Comparison of ENCODE assay signal across 1 cellular context in genomic region chr1:244393604-244394176, GRCh38.
TF ChIP-seq lines count a peak whose summit lies in the region.

No MANE protein-coding gene starts in this region.

TF ChIP-seq in K562, 482 proteins besides CTCF, POLR2A, EP300 and RAD21 (continued from another document and continues in another):
- TF ChIP-seq ATF3 (IDR thresholded peaks at IDR 0.05) (no peak), ATF3 (CRISPR knock-in tag; conservative IDR thresholded peaks at IDR 0.05) (no peak), SETDB1 (IDR thresholded peaks at IDR 0.05; ENCODE audit: low read length) (no peak), GTF3C2 (IDR thresholded peaks at IDR 0.05; ENCODE audit: borderline replicate concordance, extremely low read depth, insufficient read length) (no peak), ZNF143 (CRISPR knock-in tag; IDR thresholded peaks at IDR 0.05) (no peak), ADNP (tag; IDR thresholded peaks at IDR 0.05) (peak; percentile 75), TSC22D4 (tag; IDR thresholded peaks at IDR 0.05) (no peak), SAFB2 (IDR thresholded peaks at IDR 0.05; ENCODE audit: borderline replicate concordance, low read depth, low read length, severe bottlenecking) (no peak), HMGN3 (IDR thresholded peaks at IDR 0.05; ENCODE audit: borderline replicate concordance, extremely low read depth, insufficient read length, low read depth, low read length) (no peak), E2F4 (CRISPR knock-in tag; IDR thresholded peaks at IDR 0.05; ENCODE audit: low read depth) (0 out of 2 replicates have a peak, but pooled peaks have one; percentile 30), HOXB6 (CRISPR knock-in tag; IDR thresholded peaks at IDR 0.05; ENCODE audit: borderline replicate concordance) (no peak), CTBP1 (IDR thresholded peaks at IDR 0.05; ENCODE audit: borderline replicate concordance) (peak; percentile 74), ZNF174 (CRISPR knock-in tag; IDR thresholded peaks at IDR 0.05) (no peak), HDAC1 (IDR thresholded peaks at IDR 0.05) (no peak; a peak in 1 of 4 replicates), ZNF395 (CRISPR knock-in tag; IDR thresholded peaks at IDR 0.05) (peak; percentile 88), MED1 (CRISPR knock-in tag; IDR thresholded peaks at IDR 0.05; ENCODE audit: borderline replicate concordance) (no peak), ZNF146 (CRISPR knock-in tag; IDR thresholded peaks at IDR 0.05; ENCODE audit: unreplicated experiment) (no peak), FOXK2 (conservative IDR thresholded peaks at IDR 0.05 in 1 of 2, IDR thresholded peaks at IDR 0.05 in 1 of 2; ENCODE audit: low read depth in 2 of 2) (peak; percentile 78 to 86), ZNF696 (CRISPR knock-in tag; conservative IDR thresholded peaks at IDR 0.05) (no peak), SREBF1 (IDR thresholded peaks at IDR 0.05; ENCODE audit: borderline replicate concordance, low read depth, low read length) (no peak), WHSC1 (IDR thresholded peaks at IDR 0.05; ENCODE audit: low read length) (no peak), RBM15 (IDR thresholded peaks at IDR 0.05; ENCODE audit: insufficient read depth, low read length) (no peak), GTF2E2 (tag; IDR thresholded peaks at IDR 0.05) (no peak)
- TF ChIP-seq, protein P1, sequence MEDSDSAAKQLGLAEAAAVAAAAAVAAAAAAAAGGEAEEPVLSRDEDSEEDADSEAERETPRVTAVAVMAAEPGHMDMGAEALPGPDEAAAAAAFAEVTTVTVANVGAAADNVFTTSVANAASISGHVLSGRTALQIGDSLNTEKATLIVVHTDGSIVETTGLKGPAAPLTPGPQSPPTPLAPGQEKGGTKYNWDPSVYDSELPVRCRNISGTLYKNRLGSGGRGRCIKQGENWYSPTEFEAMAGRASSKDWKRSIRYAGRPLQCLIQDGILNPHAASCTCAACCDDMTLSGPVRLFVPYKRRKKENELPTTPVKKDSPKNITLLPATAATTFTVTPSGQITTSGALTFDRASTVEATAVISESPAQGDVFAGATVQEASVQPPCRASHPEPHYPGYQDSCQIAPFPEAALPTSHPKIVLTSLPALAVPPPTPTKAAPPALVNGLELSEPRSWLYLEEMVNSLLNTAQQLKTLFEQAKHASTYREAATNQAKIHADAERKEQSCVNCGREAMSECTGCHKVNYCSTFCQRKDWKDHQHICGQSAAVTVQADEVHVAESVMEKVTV (CRISPR knock-in tag; IDR thresholded peaks at IDR 0.05) = peak; percentile 67
- TF ChIP-seq, protein P2, sequence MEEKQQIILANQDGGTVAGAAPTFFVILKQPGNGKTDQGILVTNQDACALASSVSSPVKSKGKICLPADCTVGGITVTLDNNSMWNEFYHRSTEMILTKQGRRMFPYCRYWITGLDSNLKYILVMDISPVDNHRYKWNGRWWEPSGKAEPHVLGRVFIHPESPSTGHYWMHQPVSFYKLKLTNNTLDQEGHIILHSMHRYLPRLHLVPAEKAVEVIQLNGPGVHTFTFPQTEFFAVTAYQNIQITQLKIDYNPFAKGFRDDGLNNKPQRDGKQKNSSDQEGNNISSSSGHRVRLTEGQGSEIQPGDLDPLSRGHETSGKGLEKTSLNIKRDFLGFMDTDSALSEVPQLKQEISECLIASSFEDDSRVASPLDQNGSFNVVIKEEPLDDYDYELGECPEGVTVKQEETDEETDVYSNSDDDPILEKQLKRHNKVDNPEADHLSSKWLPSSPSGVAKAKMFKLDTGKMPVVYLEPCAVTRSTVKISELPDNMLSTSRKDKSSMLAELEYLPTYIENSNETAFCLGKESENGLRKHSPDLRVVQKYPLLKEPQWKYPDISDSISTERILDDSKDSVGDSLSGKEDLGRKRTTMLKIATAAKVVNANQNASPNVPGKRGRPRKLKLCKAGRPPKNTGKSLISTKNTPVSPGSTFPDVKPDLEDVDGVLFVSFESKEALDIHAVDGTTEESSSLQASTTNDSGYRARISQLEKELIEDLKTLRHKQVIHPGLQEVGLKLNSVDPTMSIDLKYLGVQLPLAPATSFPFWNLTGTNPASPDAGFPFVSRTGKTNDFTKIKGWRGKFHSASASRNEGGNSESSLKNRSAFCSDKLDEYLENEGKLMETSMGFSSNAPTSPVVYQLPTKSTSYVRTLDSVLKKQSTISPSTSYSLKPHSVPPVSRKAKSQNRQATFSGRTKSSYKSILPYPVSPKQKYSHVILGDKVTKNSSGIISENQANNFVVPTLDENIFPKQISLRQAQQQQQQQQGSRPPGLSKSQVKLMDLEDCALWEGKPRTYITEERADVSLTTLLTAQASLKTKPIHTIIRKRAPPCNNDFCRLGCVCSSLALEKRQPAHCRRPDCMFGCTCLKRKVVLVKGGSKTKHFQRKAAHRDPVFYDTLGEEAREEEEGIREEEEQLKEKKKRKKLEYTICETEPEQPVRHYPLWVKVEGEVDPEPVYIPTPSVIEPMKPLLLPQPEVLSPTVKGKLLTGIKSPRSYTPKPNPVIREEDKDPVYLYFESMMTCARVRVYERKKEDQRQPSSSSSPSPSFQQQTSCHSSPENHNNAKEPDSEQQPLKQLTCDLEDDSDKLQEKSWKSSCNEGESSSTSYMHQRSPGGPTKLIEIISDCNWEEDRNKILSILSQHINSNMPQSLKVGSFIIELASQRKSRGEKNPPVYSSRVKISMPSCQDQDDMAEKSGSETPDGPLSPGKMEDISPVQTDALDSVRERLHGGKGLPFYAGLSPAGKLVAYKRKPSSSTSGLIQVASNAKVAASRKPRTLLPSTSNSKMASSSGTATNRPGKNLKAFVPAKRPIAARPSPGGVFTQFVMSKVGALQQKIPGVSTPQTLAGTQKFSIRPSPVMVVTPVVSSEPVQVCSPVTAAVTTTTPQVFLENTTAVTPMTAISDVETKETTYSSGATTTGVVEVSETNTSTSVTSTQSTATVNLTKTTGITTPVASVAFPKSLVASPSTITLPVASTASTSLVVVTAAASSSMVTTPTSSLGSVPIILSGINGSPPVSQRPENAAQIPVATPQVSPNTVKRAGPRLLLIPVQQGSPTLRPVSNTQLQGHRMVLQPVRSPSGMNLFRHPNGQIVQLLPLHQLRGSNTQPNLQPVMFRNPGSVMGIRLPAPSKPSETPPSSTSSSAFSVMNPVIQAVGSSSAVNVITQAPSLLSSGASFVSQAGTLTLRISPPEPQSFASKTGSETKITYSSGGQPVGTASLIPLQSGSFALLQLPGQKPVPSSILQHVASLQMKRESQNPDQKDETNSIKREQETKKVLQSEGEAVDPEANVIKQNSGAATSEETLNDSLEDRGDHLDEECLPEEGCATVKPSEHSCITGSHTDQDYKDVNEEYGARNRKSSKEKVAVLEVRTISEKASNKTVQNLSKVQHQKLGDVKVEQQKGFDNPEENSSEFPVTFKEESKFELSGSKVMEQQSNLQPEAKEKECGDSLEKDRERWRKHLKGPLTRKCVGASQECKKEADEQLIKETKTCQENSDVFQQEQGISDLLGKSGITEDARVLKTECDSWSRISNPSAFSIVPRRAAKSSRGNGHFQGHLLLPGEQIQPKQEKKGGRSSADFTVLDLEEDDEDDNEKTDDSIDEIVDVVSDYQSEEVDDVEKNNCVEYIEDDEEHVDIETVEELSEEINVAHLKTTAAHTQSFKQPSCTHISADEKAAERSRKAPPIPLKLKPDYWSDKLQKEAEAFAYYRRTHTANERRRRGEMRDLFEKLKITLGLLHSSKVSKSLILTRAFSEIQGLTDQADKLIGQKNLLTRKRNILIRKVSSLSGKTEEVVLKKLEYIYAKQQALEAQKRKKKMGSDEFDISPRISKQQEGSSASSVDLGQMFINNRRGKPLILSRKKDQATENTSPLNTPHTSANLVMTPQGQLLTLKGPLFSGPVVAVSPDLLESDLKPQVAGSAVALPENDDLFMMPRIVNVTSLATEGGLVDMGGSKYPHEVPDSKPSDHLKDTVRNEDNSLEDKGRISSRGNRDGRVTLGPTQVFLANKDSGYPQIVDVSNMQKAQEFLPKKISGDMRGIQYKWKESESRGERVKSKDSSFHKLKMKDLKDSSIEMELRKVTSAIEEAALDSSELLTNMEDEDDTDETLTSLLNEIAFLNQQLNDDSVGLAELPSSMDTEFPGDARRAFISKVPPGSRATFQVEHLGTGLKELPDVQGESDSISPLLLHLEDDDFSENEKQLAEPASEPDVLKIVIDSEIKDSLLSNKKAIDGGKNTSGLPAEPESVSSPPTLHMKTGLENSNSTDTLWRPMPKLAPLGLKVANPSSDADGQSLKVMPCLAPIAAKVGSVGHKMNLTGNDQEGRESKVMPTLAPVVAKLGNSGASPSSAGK (IDR thresholded peaks at IDR 0.05) = peak; percentile 91
- TF ChIP-seq, protein P3, sequence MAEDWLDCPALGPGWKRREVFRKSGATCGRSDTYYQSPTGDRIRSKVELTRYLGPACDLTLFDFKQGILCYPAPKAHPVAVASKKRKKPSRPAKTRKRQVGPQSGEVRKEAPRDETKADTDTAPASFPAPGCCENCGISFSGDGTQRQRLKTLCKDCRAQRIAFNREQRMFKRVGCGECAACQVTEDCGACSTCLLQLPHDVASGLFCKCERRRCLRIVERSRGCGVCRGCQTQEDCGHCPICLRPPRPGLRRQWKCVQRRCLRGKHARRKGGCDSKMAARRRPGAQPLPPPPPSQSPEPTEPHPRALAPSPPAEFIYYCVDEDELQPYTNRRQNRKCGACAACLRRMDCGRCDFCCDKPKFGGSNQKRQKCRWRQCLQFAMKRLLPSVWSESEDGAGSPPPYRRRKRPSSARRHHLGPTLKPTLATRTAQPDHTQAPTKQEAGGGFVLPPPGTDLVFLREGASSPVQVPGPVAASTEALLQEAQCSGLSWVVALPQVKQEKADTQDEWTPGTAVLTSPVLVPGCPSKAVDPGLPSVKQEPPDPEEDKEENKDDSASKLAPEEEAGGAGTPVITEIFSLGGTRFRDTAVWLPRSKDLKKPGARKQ (CRISPR knock-in tag; IDR thresholded peaks at IDR 0.05) = peak; percentile 85; the same call in 1 of the 2 replicates
- TF ChIP-seq, protein P4, sequence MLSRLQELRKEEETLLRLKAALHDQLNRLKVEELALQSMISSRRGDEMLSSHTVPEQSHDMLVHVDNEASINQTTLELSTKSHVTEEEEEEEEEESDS (CRISPR knock-in tag; IDR thresholded peaks at IDR 0.05) = no peak
